8 cellular contexts compared by ENCODE assay signal in genomic region chr2:98026927-98027522, GRCh38. TPM values are rescaled to one million over a fixed set of nuclear protein-coding genes. Genes with fewer than 3 reads are reported as not detected.
DNase-seq lines count a peak whose midpoint lies in the region; ATAC-seq, FAIRE-seq and TF ChIP-seq lines count a peak whose summit lies in the region.

No MANE protein-coding gene starts in this region.

- no peak for FAIRE-seq in D721Med (lab: Jason Lieb, UNC)

- no peaks in the 10 kb centered on the region for H3K36me3 Mint-ChIP-seq in activated T-cell treated with anti-CD3 and anti-CD28 coated beads, Interleukin-2, amount 50 U/mL, for 4 hours (ENCODE audit: insufficient read depth)
- H3K36me3 Mint-ChIP-seq in Caco-2 (ENCODE audit: insufficient read depth, unreplicated experiment), result no peaks in the 10 kb centered on the region

- TF ChIP-seq CTCF in psoas muscle (IDR thresholded peaks at IDR 0.05) (no peak), D721Med (IDR thresholded peaks at IDR 0.05; ENCODE audit: insufficient read depth, missing control alignments) (no peak), Caco-2 (IDR thresholded peaks at IDR 0.05; ENCODE audit: insufficient read depth in 1 of 2, low read depth in 1 of 2, low read length in 1 of 2, severe bottlenecking in 1 of 2, unreplicated experiment in 1 of 2) (no peak)

- peaks cover 30% of the 10 kb centered on the region for H3K4me1 Mint-ChIP-seq in activated T-cell treated with anti-CD3 and anti-CD28 coated beads, Interleukin-2, amount 50 U/mL, for 4 hours (ENCODE audit: low read depth)
- no peaks in the 10 kb centered on the region for H3K4me1 Mint-ChIP-seq in Caco-2 (ENCODE audit: low read depth, unreplicated experiment)

- no peaks in the 10 kb centered on the region for H3K36me3 ChIP-seq in psoas muscle (ENCODE audit: insufficient read depth in 1 of 2, low read depth in 1 of 2)
- H3K36me3 ChIP-seq in Caco-2 (ENCODE audit: control insufficient read depth, insufficient read depth, low read length), result no peaks in the 10 kb centered on the region

- 41 to 60% (median 46%) methylated on average over 2 of the region's 2 CpGs for whole genome bisulfite sequencing in psoas muscle, 3 donors

- intact Hi-C loops in psoas muscle (cut with DNase I) (no loop called here), Caco-2 (cut with micrococcal nuclease; ENCODE audit: unreplicated experiment) (no loop called here)

- no peak for DNase-seq in activated T-cell treated with anti-CD3 and anti-CD28 coated beads, Interleukin-2, amount 50 U/mL, for 4 hours
- no peak for DNase-seq in activated T-cell treated with anti-CD3 and anti-CD28 coated beads for 4 hours
- DNase-seq in SIG-M5 (lab: John Stamatoyannopoulos, UW), result peak; percentile 93
- DNase-seq in psoas muscle, result no peak
- no peak for DNase-seq in D721Med (ENCODE audit: insufficient read length, low spot score)
- no peak for DNase-seq in Caco-2
- DNase-seq in NCI-H748 (lab: John Stamatoyannopoulos, UW; ENCODE audit: unreplicated experiment), result no peak

- H3K9me3 ChIP-seq in psoas muscle, result no peaks in the 10 kb centered on the region
- H3K9me3 ChIP-seq in Caco-2, result no peaks in the 10 kb centered on the region

- H3K27ac ChIP-seq in psoas muscle, result no peak overlapping the region

- peak overlapping the region; percentile 7 for H3K4me3 Mint-ChIP-seq in activated T-cell treated with anti-CD3 and anti-CD28 coated beads, Interleukin-2, amount 50 U/mL, for 4 hours
- H3K4me3 Mint-ChIP-seq in Caco-2 (ENCODE audit: unreplicated experiment), result no peak overlapping the region

- H3K27me3 ChIP-seq in psoas muscle (ENCODE audit: insufficient read depth in 3 of 3, low read length in 2 of 3), result no peaks in the 10 kb centered on the region
- H3K27me3 ChIP-seq in Caco-2 (replicated peaks; ENCODE audit: control insufficient read depth, insufficient read depth, low read length), result no peaks in the 10 kb centered on the region

- H3K27me3 Mint-ChIP-seq in activated T-cell treated with anti-CD3 and anti-CD28 coated beads, Interleukin-2, amount 50 U/mL, for 4 hours (ENCODE audit: low read depth), result peaks cover 2% of the 10 kb centered on the region
- H3K27me3 Mint-ChIP-seq in Caco-2 (ENCODE audit: insufficient read depth, unreplicated experiment), result peaks cover 6% of the 10 kb centered on the region

- no TSS peak for BruUV-seq in Caco-2 (replicated peaks; lab: Mats Ljungman, UMichigan)

- H3K4me1 ChIP-seq in psoas muscle, result peaks cover 24% of the 10 kb centered on the region
- no peaks in the 10 kb centered on the region for H3K4me1 ChIP-seq in Caco-2

- H3K4me3 ChIP-seq in psoas muscle (peak overlapping the region; percentile 45), Caco-2 (ENCODE audit: low read depth, low read length) (no peak overlapping the region)

- ATAC-seq in activated T-cell treated with anti-CD3 and anti-CD28 coated beads, Interleukin-2, amount 50 U/mL, for 4 hours, result peak; percentile 27 to 40
- peak; percentile 81 for ATAC-seq in HG02970 (IDR thresholded peaks at IDR 0.05; ENCODE audit: low FRiP score, unreplicated experiment)
- peak in 3 of 4 donors; percentile 19 to 49 (median 43) for ATAC-seq in psoas muscle

- no peak overlapping the region for H3K27ac Mint-ChIP-seq in Caco-2 (ENCODE audit: unreplicated experiment)

- POLR2A ChIA-PET in Caco-2 (lab: Charles Lee), result no interaction called here

- CTCF ChIA-PET in Caco-2 (lab: Charles Lee), result no interaction called here

- H3K9me3 Mint-ChIP-seq in activated T-cell treated with anti-CD3 and anti-CD28 coated beads, Interleukin-2, amount 50 U/mL, for 4 hours, result no peaks in the 10 kb centered on the region
- H3K9me3 Mint-ChIP-seq in Caco-2 (ENCODE audit: unreplicated experiment), result no peaks in the 10 kb centered on the region

RNA-seq across cellular contexts. Expression of gene TMEM131, which starts 31.3 kb away (rescaled TPM):
- total RNA-seq in activated T-cell treated with anti-CD3 and anti-CD28 coated beads, Interleukin-2, amount 50 U/mL, for 4 hours, result 10 to 100 TPM; 23.9 to 31.6 (median 28.3) TPM
- total RNA-seq in psoas muscle, result 10 to 100 TPM; 20.1 to 33.3 (median 27.0) TPM
- 10 to 100 TPM in 1 of 3 donors, 1 to 10 TPM in 2; 7.7 to 16.3 (median 7.8) TPM for polyA plus RNA-seq in psoas muscle
- 35.8 and 36.3 TPM in 2 replicates for total RNA-seq in Caco-2 (2022)

RNA-seq across cellular contexts. Expression of gene VWA3B, which starts 59.9 kb away (rescaled TPM):
- total RNA-seq in activated T-cell treated with anti-CD3 and anti-CD28 coated beads, Interleukin-2, amount 50 U/mL, for 4 hours, result not detected
- total RNA-seq in psoas muscle (under 1 TPM in 2 of 4 donors, not detected in 2; 0.22 to 0.24 TPM), Caco-2 (2022) (not detected in 2 replicates)
- under 1 TPM in 2 of 3 donors, not detected in 1; 0.01 to 0.20 TPM for polyA plus RNA-seq in psoas muscle
